Comparison of ENCODE assay signal across 22 cellular contexts in genomic region chr9:126554292-126554691, GRCh38. TPM values are rescaled to one million over a fixed set of nuclear protein-coding genes. Genes with fewer than 3 reads are reported as not detected.
"Had no signal": no experiment of that assay in that cellular context is flagged by ENCODE, and none has a peak within 500 bp of the region (broad histone marks: within the 10 kb centered on the region; RNA-seq: fewer than 3 reads in every experiment).

No MANE protein-coding gene starts in this region.

- H3K4me3 ChIP-seq: heart left ventricle, left ventricle myocardium inferior, ovary, right atrium auricular region, right lobe of liver, spleen, suprapubic skin, thoracic aorta, tibial artery, vagina had no signal

- H3K27me3 ChIP-seq: neutrophil, ovary, right atrium auricular region, right lobe of liver, vagina had no signal

- H3K36me3 ChIP-seq: heart left ventricle, left ventricle myocardium inferior, neutrophil, ovary, right atrium auricular region, right lobe of liver, spleen, suprapubic skin, thoracic aorta, tibial artery, vagina had no signal

- DNase-seq: heart left ventricle; hypothalamus; islet precursor cell; left ventricle myocardium inferior; ovary; right lobe of liver; small intestine; stimulated activated CD4-positive, alpha-beta T cell treated with anti-CD3 and anti-CD28 coated beads, Interleukin-4, amount 100 ng/mL, for 24 hours; stimulated activated naive CD4-positive, alpha-beta T cell had no signal

- H3K9me3 ChIP-seq: left ventricle myocardium inferior, neutrophil, ovary, right atrium auricular region, right lobe of liver, spleen, suprapubic skin, thoracic aorta, tibial artery, vagina had no signal

- H3K4me1 ChIP-seq: right atrium auricular region, right lobe of liver, spleen, suprapubic skin, tibial artery, vagina had no signal

- ATAC-seq: heart left ventricle; naive thymus-derived CD8-positive, alpha-beta T cell; right lobe of liver; stimulated activated effector memory CD8-positive, alpha-beta T cell treated with anti-CD3 and anti-CD28 coated beads, Interleukin-12 subunit alpha, Interleukin-12 subunit beta, amount 100 ng/mL, for 72 hours had no signal

- H3K27ac ChIP-seq: heart left ventricle, left ventricle myocardium inferior, neutrophil, ovary, right atrium auricular region, right lobe of liver, spleen, suprapubic skin, thoracic aorta, tibial artery, vagina had no signal

RNA-seq across cellular contexts. Expression of gene LMX1B, which starts 59.4 kb away (rescaled TPM):
- total RNA-seq: lung microvascular endothelial cell; naive thymus-derived CD8-positive, alpha-beta T cell; pulmonary artery endothelial cell; renal cortical epithelial cell; right lobe of liver; thoracic aorta; urinary bladder; vagina had no signal
- polyA plus RNA-seq: naive thymus-derived CD8-positive, alpha-beta T cell had no signal
